Comparison of ENCODE assay signal across 18 cellular contexts in genomic region chr4:169085015-169085414, GRCh38.
DNase-seq lines count a peak whose midpoint lies in the region; ATAC-seq and TF ChIP-seq lines count a peak whose summit lies in the region.
"Had no signal": no experiment of that assay in that cellular context is flagged by ENCODE, and none has a peak within 500 bp of the region (broad histone marks: within the 10 kb centered on the region; RNA-seq: fewer than 3 reads in every experiment).

No MANE protein-coding gene starts in this region.

- 49% methylated on average over 4 of the region's 4 CpGs for WGBS in SK-N-SH (ENCODE audit: low lambda C conversion rate)
- WGBS in esophagus muscularis mucosa: 87% methylated on average over 4 of the region's 4 CpGs
- WGBS in spleen, 5 donors: 81 to 84% (median 83%) methylated on average over 4 of the region's 4 CpGs
- WGBS in testis, 2 donors: 82 to 84% methylated on average over 4 of the region's 4 CpGs

- no peak overlapping the region; the same call in 1 of the 2 replicates for H3K4me3 ChIP-seq in BE2C (ENCODE audit: low read depth, low read length)
- H3K4me3 ChIP-seq in SK-N-SH (ENCODE audit: low read depth in 2 of 2, low read length in 1 of 2): no peak overlapping the region
- no peak overlapping the region for H3K4me3 ChIP-seq in esophagus muscularis mucosa
- H3K4me3 ChIP-seq in spleen: no peak overlapping the region
- H3K4me3 ChIP-seq in testis: no peak overlapping the region

- H3K79me2 ChIP-seq in SK-N-SH (ENCODE audit: insufficient read depth): no peaks in the 10 kb centered on the region; the same call in 1 of the 2 replicates

- ATAC-seq in HG03280 (IDR thresholded peaks at IDR 0.05; ENCODE audit: unreplicated experiment): no peak
- ATAC-seq: HCT116 had no signal

- TF ChIP-seq EP300 in SK-N-SH (IDR thresholded peaks at IDR 0.05; ENCODE audit: borderline replicate concordance in 1 of 2, low read depth in 1 of 2, low read length in 1 of 2): peak in 1 of 2 experiments; percentile 86; a peak in 2 of 4 replicates
- TF ChIP-seq EP300 in esophagus muscularis mucosa (IDR thresholded peaks at IDR 0.05): no peak

- peak overlapping the region; percentile 12 to 70; a peak in 2 of 4 replicates for H3K27ac ChIP-seq in SK-N-SH (ENCODE audit: low read depth in 2 of 2, low read length in 1 of 2)
- H3K27ac ChIP-seq in esophagus muscularis mucosa (replicated peaks in 1 of 4): no peak overlapping the region
- no peak overlapping the region for H3K27ac ChIP-seq in spleen
- H3K27ac ChIP-seq in testis: no peak overlapping the region

- H3K4me1 ChIP-seq in BE2C: peaks cover 34% of the 10 kb centered on the region
- peaks cover 14 to 15% of the 10 kb centered on the region in 2 experiments; a peak in 3 of 4 replicates for H3K4me1 ChIP-seq in SK-N-SH (ENCODE audit: control insufficient read depth in 1 of 2, insufficient read depth in 2 of 2, low read depth in 1 of 2, low read length in 1 of 2)
- peaks cover 9 to 22% (median 18%) of the 10 kb centered on the region in 4 donors for H3K4me1 ChIP-seq in esophagus muscularis mucosa
- H3K4me1 ChIP-seq in spleen: peaks cover 2 to 20% (median 13%) of the 10 kb centered on the region in 6 donors
- H3K4me1 ChIP-seq in testis: peaks cover 9% of the 10 kb centered on the region

- CTCF ChIA-PET in SK-N-SH (lab: Yijun Ruan, JAX): interaction anchor here (1.5 to 1.7 kb wide), 3 partner anchors 17 to 74 kb away, joined by 3 to 8 read pairs (median 4); no protein-coding TSS in a partner anchor

- H2AFZ ChIP-seq in SK-N-SH (ENCODE audit: low read depth): no peak overlapping the region

- H3K9me3 ChIP-seq in BE2C (peaks cover 6% of the 10 kb centered on the region; the same call in 1 of the 2 replicates), SK-N-SH (no peaks in the 10 kb centered on the region), esophagus muscularis mucosa (peaks cover 0 to under 1% (median 0%) of the 10 kb centered on the region in 4 donors), spleen (peaks cover 0 to 7% (median 2%) of the 10 kb centered on the region in 8 donors), testis (no peaks in the 10 kb centered on the region)

- H3K9me2 ChIP-seq in SK-N-SH: no peaks in the 10 kb centered on the region

- POLR2A ChIA-PET in SK-N-SH (lab: Yijun Ruan, JAX): interaction anchor here (0.8 to 1.1 kb wide), 2 partner anchors 75 to 185 kb away, joined by 4 read pairs; partner anchors contain the start of gene CBR4

- no peak overlapping the region for H3K4me2 ChIP-seq in SK-N-SH

- H3K36me3 ChIP-seq in BE2C: 0 out of 2 replicates have a peak, but pooled peaks cover 6% of the 10 kb centered on the region
- H3K36me3 ChIP-seq in SK-N-SH (replicated peaks in 1 of 2; ENCODE audit: control insufficient read depth in 1 of 2, insufficient read depth in 2 of 2, low read length in 1 of 2): peaks cover 3 to 51% of the 10 kb centered on the region in 2 experiments
- H3K36me3 ChIP-seq in esophagus muscularis mucosa: no peaks in the 10 kb centered on the region
- H3K36me3 ChIP-seq in spleen: no peaks in the 10 kb centered on the region
- H3K36me3 ChIP-seq in testis (ENCODE audit: low read depth, missing control alignments): no peaks in the 10 kb centered on the region

- no peak for TF ChIP-seq CTCF in BE2C (IDR thresholded peaks at IDR 0.05; ENCODE audit: low read depth, low read length)
- no peak for TF ChIP-seq CTCF in SK-N-SH (IDR thresholded peaks at IDR 0.05)
- TF ChIP-seq CTCF in esophagus muscularis mucosa (IDR thresholded peaks at IDR 0.05): no peak
- no peak for TF ChIP-seq CTCF in spleen (IDR thresholded peaks at IDR 0.05 in 8 of 11, conservative IDR thresholded peaks at IDR 0.05 in 3 of 11)
- TF ChIP-seq CTCF in testis (IDR thresholded peaks at IDR 0.05): no peak

- DNase-seq in BE2C (peak; percentile 19), NCI-H2227 (lab: John Stamatoyannopoulos, UW; ENCODE audit: unreplicated experiment) (peak; percentile 44), SK-N-SH (peak; percentile 51), left kidney (ENCODE audit: low read depth, low spot score) (peak; percentile 35), esophagus muscularis mucosa (ENCODE audit: extremely low spot score) (no peak), spleen (no peak), testis (no peak)
- DNase-seq: 8988T; C1 segment of cervical spinal cord; CD4-positive, CD25-positive, alpha-beta regulatory T cell; CD8-positive, alpha-beta memory T cell; COR-L47; DMS79; GDM1; GOT3; H7 had no signal

- H3F3A ChIP-seq in SK-N-SH (replicated peaks; ENCODE audit: insufficient read depth): peaks cover 36% of the 10 kb centered on the region

- no peak for TF ChIP-seq POLR2A in esophagus muscularis mucosa (IDR thresholded peaks at IDR 0.05; ENCODE audit: low read depth)
- TF ChIP-seq POLR2A in spleen (IDR thresholded peaks at IDR 0.05): no peak
- TF ChIP-seq POLR2A in testis (IDR thresholded peaks at IDR 0.05): no peak

- no peak overlapping the region for H3K9ac ChIP-seq in SK-N-SH

- intact Hi-C loops in esophagus muscularis mucosa (cut with DNase I): no loop called here
- intact Hi-C loops in spleen (cut with DNase I; ENCODE audit: low total_unique reads): no loop called here
- intact Hi-C loops in testis (cut with DNase I; ENCODE audit: low total_unique reads): no loop called here

- H3K27me3 ChIP-seq in BE2C (no peaks in the 10 kb centered on the region), SK-N-SH (ENCODE audit: insufficient read depth) (no peaks in the 10 kb centered on the region), esophagus muscularis mucosa (no peaks in the 10 kb centered on the region), spleen (replicated peaks in 1 of 7) (no peaks in the 10 kb centered on the region), testis (no peaks in the 10 kb centered on the region)

- peak; percentile 29 for TF ChIP-seq RAD21 in SK-N-SH (IDR thresholded peaks at IDR 0.05; ENCODE audit: low read length)

- H4K20me1 ChIP-seq in SK-N-SH (ENCODE audit: insufficient read depth): no peaks in the 10 kb centered on the region

TF ChIP-seq in SK-N-SH, 30 proteins besides CTCF, POLR2A, EP300 and RAD21:
- TF ChIP-seq TEAD4 (IDR thresholded peaks at IDR 0.05; ENCODE audit: borderline replicate concordance, insufficient read depth) (no peak), MAX (IDR thresholded peaks at IDR 0.05; ENCODE audit: low read depth) (no peak), MXI1 (IDR thresholded peaks at IDR 0.05; ENCODE audit: low read depth, low read length) (no peak; the same call in 1 of the 2 replicates), EZH2phosphoT487 (IDR thresholded peaks at IDR 0.05; ENCODE audit: borderline replicate concordance, low read depth) (no peak), FOXJ3 (CRISPR knock-in tag; IDR thresholded peaks at IDR 0.05) (peak; percentile 65; the same call in 1 of the 2 replicates), FOXM1 (IDR thresholded peaks at IDR 0.05; ENCODE audit: low read depth) (no peak), TAF1 (IDR thresholded peaks at IDR 0.05; ENCODE audit: borderline replicate concordance, low read depth, low read length) (no peak), USF2 (IDR thresholded peaks at IDR 0.05; ENCODE audit: borderline replicate concordance, low read depth, low read length) (no peak), GATA2 (CRISPR knock-in tag; IDR thresholded peaks at IDR 0.05) (peak; percentile 94), CHD2 (IDR thresholded peaks at IDR 0.05; ENCODE audit: low read length, partially characterized antibody) (peak; percentile 26)

Comparison
In these comparisons a context has a peak if more than half of its experiments do, and no peak if none do; other contexts are left out.
1. DNase-seq: peak in BE2C (single experiment), NCI-H2227 (single experiment), SK-N-SH (single experiment) and left kidney (single experiment); none in esophagus muscularis mucosa (single experiment), spleen (single experiment) and testis (single experiment).
2. H3K27ac ChIP-seq: peak in SK-N-SH (2 of 2); none in esophagus muscularis mucosa (0 of 4), spleen (0 of 8) and testis (0 of 2).